Comparison of ENCODE assay signal across 9 cellular contexts in genomic region chr22:37887610-37888378, GRCh38. TPM values are rescaled to one million over a fixed set of nuclear protein-coding genes. Genes with fewer than 3 reads are reported as not detected.
DNase-seq lines count a peak whose midpoint lies in the region; ATAC-seq and TF ChIP-seq lines count a peak whose summit lies in the region.
"Had no signal": no experiment of that assay in that cellular context is flagged by ENCODE, and none has a peak within 500 bp of the region (broad histone marks: within the 10 kb centered on the region; RNA-seq: fewer than 3 reads in every experiment).

No MANE protein-coding gene starts in this region.

- H3K27ac ChIP-seq in brain microvascular endothelial cell (peak overlapping the region; percentile 8), layer of hippocampus (ENCODE audit: low read depth, low read length) (peak overlapping the region; percentile 46), thymus (ENCODE audit: low read depth) (peak overlapping the region; percentile 38)
- H3K27ac ChIP-seq: BLaER1 had no signal

- TF ChIP-seq CTCF in brain microvascular endothelial cell (IDR thresholded peaks at IDR 0.05; ENCODE audit: low read depth, low read length, missing control alignments) = peak; percentile 82

- H3K4me3 ChIP-seq in brain microvascular endothelial cell (ENCODE audit: low read depth, low read length) (no peak overlapping the region), thymus (ENCODE audit: low read length) (no peak overlapping the region)
- H3K4me3 ChIP-seq: BLaER1 had no signal

- H3K36me3 ChIP-seq in brain microvascular endothelial cell (replicated peaks) = peaks cover 33% of the 10 kb centered on the region
- peaks cover 63% of the 10 kb centered on the region for H3K36me3 ChIP-seq in thymus (ENCODE audit: control insufficient read depth, insufficient read depth)

- in situ Hi-C loops in brain microvascular endothelial cell (cut with HindIII; ENCODE audit: low pct_ligation_motif_present, low sequenced_read_pairs) = no loop called here

- DNase-seq in SIG-M5 treated with dmso at 0.1 percent for 504 hours (lab: John Stamatoyannopoulos, UW; ENCODE audit: unreplicated experiment) = peak; percentile 26
- no peak for DNase-seq in SIG-M5 (lab: John Stamatoyannopoulos, UW)
- peak; percentile 47 for DNase-seq in brain microvascular endothelial cell
- DNase-seq in HK-2 (ENCODE audit: unreplicated experiment) = no peak

- H3K4me1 ChIP-seq in thymus (ENCODE audit: control insufficient read depth, insufficient read depth, low read length) = no peaks in the 10 kb centered on the region

- H3K27me3 ChIP-seq in brain microvascular endothelial cell (replicated peaks) (no peaks in the 10 kb centered on the region), layer of hippocampus (ENCODE audit: control insufficient read depth, insufficient read depth, low read length) (no peaks in the 10 kb centered on the region), thymus (ENCODE audit: control insufficient read depth, insufficient read depth) (no peaks in the 10 kb centered on the region)
- H3K27me3 ChIP-seq: BLaER1 had no signal

- no peak for ATAC-seq in HG02763 (IDR thresholded peaks at IDR 0.05; ENCODE audit: unreplicated experiment)
- ATAC-seq in GM18907 (IDR thresholded peaks at IDR 0.05; ENCODE audit: unreplicated experiment) = no peak

- WGBS in thymus = 95% methylated on average over 6 of the region's 6 CpGs

- no peaks in the 10 kb centered on the region for H3K9me3 ChIP-seq in thymus (ENCODE audit: control insufficient read depth)
- H3K9me3 ChIP-seq: BLaER1 had no signal

RNA-seq across cellular contexts. Expression of gene MICALL1, which starts 18.3 kb away (rescaled TPM):
- 13.7 TPM for polyA plus RNA-seq in thymus

RNA-seq across cellular contexts. Expression of gene EIF3L, which starts 38.6 kb away (rescaled TPM):
- polyA plus RNA-seq in thymus = 302 TPM

RNA-seq across cellular contexts. Expression of gene ANKRD54, which starts 43.7 kb away (rescaled TPM):
- polyA plus RNA-seq in thymus = 25.5 TPM

Comparison
In these comparisons a context has a peak if more than half of its experiments do, and no peak if none do; other contexts are left out.
1. DNase-seq: peak in SIG-M5 treated with dmso at 0.1 percent for 504 hours (single experiment) and brain microvascular endothelial cell (single experiment); none in SIG-M5 (single experiment) and HK-2 (single experiment).
2. Peak in every context shown above with its lines, with median percentiles within 50 percentile points of each other: H3K27ac ChIP-seq.